Comparison of ENCODE assay signal across 1 cellular context in the genomic region with DNA sequence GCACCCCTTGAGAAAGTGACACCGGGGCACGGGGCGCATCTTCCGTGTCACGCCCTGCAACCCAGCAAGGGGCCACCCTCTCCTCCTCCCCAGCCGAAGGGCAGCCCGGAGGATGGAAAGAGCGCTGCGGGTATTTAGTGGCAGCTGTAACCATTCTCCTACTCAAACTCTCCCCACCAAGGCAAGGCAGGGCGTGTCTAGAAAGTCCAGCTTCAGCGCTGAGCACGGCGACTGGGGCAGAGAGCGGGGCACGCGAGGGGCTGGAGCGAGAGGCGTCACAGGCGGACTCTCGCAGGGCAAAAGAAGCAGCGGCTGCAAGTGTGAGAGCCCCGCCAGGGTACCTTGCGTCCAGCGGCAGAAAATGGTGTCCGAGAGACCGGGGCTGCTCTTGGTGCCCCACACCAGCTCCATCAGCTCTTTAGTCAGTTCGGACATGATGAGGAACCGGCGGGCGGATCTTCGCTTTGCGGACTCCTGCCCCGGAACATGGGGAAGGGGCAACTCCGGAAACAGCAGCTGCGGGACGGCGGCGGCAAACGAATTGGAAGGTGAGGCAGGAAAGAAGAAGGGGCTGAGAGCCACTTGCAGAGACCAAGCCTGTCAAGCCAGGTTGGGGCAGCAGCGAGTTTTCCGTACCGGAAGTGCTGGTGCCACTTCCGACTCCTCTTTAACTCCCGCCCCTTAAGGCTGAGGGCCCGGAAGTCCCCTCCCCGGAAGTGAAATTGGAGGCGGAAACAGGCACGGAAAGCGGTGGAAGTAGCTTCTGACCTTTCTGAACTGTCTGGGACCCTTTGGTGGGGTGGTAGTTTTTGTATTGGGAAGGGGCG.
TF ChIP-seq lines count a peak whose summit lies in the region.

TSS of gene MINDY3 (minus strand) at position 643 of the 827 bp plus-strand sequence. CDS start at position 435, 208 bp downstream.

TF ChIP-seq in K562, 482 proteins besides CTCF, POLR2A, EP300 and RAD21 (continued from another document):
- TF ChIP-seq, protein P1, sequence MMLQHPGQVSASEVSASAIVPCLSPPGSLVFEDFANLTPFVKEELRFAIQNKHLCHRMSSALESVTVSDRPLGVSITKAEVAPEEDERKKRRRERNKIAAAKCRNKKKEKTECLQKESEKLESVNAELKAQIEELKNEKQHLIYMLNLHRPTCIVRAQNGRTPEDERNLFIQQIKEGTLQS (IDR thresholded peaks at IDR 0.05) = no peak
- TF ChIP-seq, protein P1 (CRISPR knock-in tag; conservative IDR thresholded peaks at IDR 0.05) = no peak
- TF ChIP-seq, protein P2, sequence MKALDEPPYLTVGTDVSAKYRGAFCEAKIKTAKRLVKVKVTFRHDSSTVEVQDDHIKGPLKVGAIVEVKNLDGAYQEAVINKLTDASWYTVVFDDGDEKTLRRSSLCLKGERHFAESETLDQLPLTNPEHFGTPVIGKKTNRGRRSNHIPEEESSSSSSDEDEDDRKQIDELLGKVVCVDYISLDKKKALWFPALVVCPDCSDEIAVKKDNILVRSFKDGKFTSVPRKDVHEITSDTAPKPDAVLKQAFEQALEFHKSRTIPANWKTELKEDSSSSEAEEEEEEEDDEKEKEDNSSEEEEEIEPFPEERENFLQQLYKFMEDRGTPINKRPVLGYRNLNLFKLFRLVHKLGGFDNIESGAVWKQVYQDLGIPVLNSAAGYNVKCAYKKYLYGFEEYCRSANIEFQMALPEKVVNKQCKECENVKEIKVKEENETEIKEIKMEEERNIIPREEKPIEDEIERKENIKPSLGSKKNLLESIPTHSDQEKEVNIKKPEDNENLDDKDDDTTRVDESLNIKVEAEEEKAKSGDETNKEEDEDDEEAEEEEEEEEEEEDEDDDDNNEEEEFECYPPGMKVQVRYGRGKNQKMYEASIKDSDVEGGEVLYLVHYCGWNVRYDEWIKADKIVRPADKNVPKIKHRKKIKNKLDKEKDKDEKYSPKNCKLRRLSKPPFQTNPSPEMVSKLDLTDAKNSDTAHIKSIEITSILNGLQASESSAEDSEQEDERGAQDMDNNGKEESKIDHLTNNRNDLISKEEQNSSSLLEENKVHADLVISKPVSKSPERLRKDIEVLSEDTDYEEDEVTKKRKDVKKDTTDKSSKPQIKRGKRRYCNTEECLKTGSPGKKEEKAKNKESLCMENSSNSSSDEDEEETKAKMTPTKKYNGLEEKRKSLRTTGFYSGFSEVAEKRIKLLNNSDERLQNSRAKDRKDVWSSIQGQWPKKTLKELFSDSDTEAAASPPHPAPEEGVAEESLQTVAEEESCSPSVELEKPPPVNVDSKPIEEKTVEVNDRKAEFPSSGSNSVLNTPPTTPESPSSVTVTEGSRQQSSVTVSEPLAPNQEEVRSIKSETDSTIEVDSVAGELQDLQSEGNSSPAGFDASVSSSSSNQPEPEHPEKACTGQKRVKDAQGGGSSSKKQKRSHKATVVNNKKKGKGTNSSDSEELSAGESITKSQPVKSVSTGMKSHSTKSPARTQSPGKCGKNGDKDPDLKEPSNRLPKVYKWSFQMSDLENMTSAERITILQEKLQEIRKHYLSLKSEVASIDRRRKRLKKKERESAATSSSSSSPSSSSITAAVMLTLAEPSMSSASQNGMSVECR (CRISPR knock-in tag; IDR thresholded peaks at IDR 0.05) = 0 out of 2 replicates have a peak, but pooled peaks have one; percentile 26
- peak; percentile 63; the same call in 1 of the 2 replicates for TF ChIP-seq KAT7 (CRISPR knock-in tag; IDR thresholded peaks at IDR 0.05; ENCODE audit: borderline replicate concordance)
- 0 out of 2 replicates have a peak, but pooled peaks have one; percentile 32 for TF ChIP-seq HLTF (IDR thresholded peaks at IDR 0.05)
- peak; percentile 82 for TF ChIP-seq NR2C1 (IDR thresholded peaks at IDR 0.05)
- TF ChIP-seq NR2C1 (tag; IDR thresholded peaks at IDR 0.05) = peak; percentile 82
- TF ChIP-seq RB1 (IDR thresholded peaks at IDR 0.05; ENCODE audit: low read depth) = 0 out of 2 replicates have a peak, but pooled peaks have one; percentile 16
- no peak for TF ChIP-seq PPARD (CRISPR knock-in tag; IDR thresholded peaks at IDR 0.05)
- TF ChIP-seq KLF1 (tag; IDR thresholded peaks at IDR 0.05) = 0 out of 2 replicates have a peak, but pooled peaks have one; percentile 36
- TF ChIP-seq ELF1 (tag; IDR thresholded peaks at IDR 0.05) = peak; percentile 97
- peak; percentile 52; the same call in 1 of the 2 replicates for TF ChIP-seq POLR2AphosphoS5 (IDR thresholded peaks at IDR 0.05; ENCODE audit: control insufficient read depth, insufficient read depth, low read depth, low read length)
- TF ChIP-seq ZBTB40 (IDR thresholded peaks at IDR 0.05) = peak; percentile 96
- TF ChIP-seq ZBTB40 (CRISPR knock-in tag; IDR thresholded peaks at IDR 0.05) = no peak
- peak in 1 of 2 experiments; percentile 63; a peak in 1 of 3 replicates for TF ChIP-seq CBX3 (IDR thresholded peaks at IDR 0.05; ENCODE audit: borderline replicate concordance in 1 of 2, low read length in 2 of 2)
- TF ChIP-seq RBBP5 (IDR thresholded peaks at IDR 0.05; ENCODE audit: borderline replicate concordance, insufficient read depth, low read length, poor library complexity, severe bottlenecking) = peak; percentile 95
- peak; percentile 76 for TF ChIP-seq SUPT5H (IDR thresholded peaks at IDR 0.05)
- TF ChIP-seq IRF1 (CRISPR knock-in tag; IDR thresholded peaks at IDR 0.05; ENCODE audit: borderline replicate concordance) = no peak
- peak; percentile 70 for TF ChIP-seq ZBTB7A (IDR thresholded peaks at IDR 0.05; ENCODE audit: borderline replicate concordance, control insufficient read depth, low read depth, low read length)
- TF ChIP-seq RBFOX2 (IDR thresholded peaks at IDR 0.05; ENCODE audit: low read depth, low read length) = peak; percentile 72
- peak in 1 of 2 experiments; percentile 38; a peak in 2 of 4 replicates for TF ChIP-seq HDAC1 (IDR thresholded peaks at IDR 0.05)
- TF ChIP-seq NFIC (IDR thresholded peaks at IDR 0.05) = 0 out of 2 replicates have a peak, but pooled peaks have one; percentile 13
- TF ChIP-seq TAF9B (IDR thresholded peaks at IDR 0.05; ENCODE audit: partially characterized antibody) = peak; percentile 47
- TF ChIP-seq, protein P3, sequence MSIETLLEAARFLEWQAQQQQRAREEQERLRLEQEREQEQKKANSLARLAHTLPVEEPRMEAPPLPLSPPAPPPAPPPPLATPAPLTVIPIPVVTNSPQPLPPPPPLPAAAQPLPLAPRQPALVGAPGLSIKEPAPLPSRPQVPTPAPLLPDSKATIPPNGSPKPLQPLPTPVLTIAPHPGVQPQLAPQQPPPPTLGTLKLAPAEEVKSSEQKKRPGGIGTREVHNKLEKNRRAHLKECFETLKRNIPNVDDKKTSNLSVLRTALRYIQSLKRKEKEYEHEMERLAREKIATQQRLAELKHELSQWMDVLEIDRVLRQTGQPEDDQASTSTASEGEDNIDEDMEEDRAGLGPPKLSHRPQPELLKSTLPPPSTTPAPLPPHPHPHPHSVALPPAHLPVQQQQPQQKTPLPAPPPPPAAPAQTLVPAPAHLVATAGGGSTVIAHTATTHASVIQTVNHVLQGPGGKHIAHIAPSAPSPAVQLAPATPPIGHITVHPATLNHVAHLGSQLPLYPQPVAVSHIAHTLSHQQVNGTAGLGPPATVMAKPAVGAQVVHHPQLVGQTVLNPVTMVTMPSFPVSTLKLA (conservative IDR thresholded peaks at IDR 0.05) = peak in 1 of 2 experiments; percentile 52; a peak in 2 of 4 replicates
- no peak for TF ChIP-seq NR2C2 (CRISPR knock-in tag; IDR thresholded peaks at IDR 0.05)
- peak; percentile 93 for TF ChIP-seq NR2C2 (tag; IDR thresholded peaks at IDR 0.05)
- TF ChIP-seq NKRF (IDR thresholded peaks at IDR 0.05; ENCODE audit: borderline replicate concordance) = peak; percentile 21; the same call in 1 of the 2 replicates
